25 cellular contexts compared by ENCODE assay signal in genomic region chr4:118036336-118036735, GRCh38. TPM values are rescaled to one million over a fixed set of nuclear protein-coding genes. Genes with fewer than 3 reads are reported as not detected.
"Had no signal": no experiment of that assay in that cellular context is flagged by ENCODE, and none has a peak within 500 bp of the region (broad histone marks: within the 10 kb centered on the region; RNA-seq: fewer than 3 reads in every experiment).

No MANE protein-coding gene starts in this region.

- H3K9me3 Mint-ChIP-seq: activated CD4-positive, alpha-beta memory T cell treated with anti-CD3 and anti-CD28 coated beads for 36 hours; activated CD4-positive, alpha-beta T cell treated with anti-CD3 and anti-CD28 coated beads, Interleukin-2, amount 10 ng/mL, durations not matched to agents 7 days and 5 days; activated naive CD4-positive, alpha-beta T cell treated with anti-CD3 and anti-CD28 coated beads for 36 hours; activated T-helper 17 cell treated with anti-CD3 and anti-CD28 coated beads, Interleukin-2, amount 50 U/mL, for 72 hours had no signal

- DNase-seq: activated CD4-positive, alpha-beta memory T cell treated with anti-CD3 and anti-CD28 coated beads for 36 hours; activated CD4-positive, alpha-beta T cell treated with anti-CD3 and anti-CD28 coated beads, Interleukin-2, amount 10 ng/mL, durations not matched to agents 7 days and 5 days; activated CD4-positive, CD25-positive, alpha-beta regulatory T cell; activated gamma-delta T cell; activated naive CD4-positive, alpha-beta T cell treated with anti-CD3 and anti-CD28 coated beads for 36 hours; activated T-cell treated with anti-CD3 and anti-CD28 coated beads for 4 hours; activated T-cell treated with anti-CD3 and anti-CD28 coated beads, Interleukin-2, amount 50 U/mL, for 48 hours; amygdala; brain microvascular endothelial cell; cerebellar nuclear complex; MM.1S; NCI-H1930; NCI-H345; NCI-H510A; NCI-H526 treated with DMSO at 0.1 percent for 48 hours; SK-N-SH; T-helper 1 cell had no signal

- H3K27ac ChIP-seq: brain microvascular endothelial cell, cardiac muscle cell, KMS-11, VCaP had no signal

- H3K27ac Mint-ChIP-seq: activated CD4-positive, alpha-beta memory T cell treated with anti-CD3 and anti-CD28 coated beads for 36 hours; activated CD4-positive, alpha-beta T cell treated with anti-CD3 and anti-CD28 coated beads, Interleukin-2, amount 10 ng/mL, durations not matched to agents 7 days and 5 days; activated naive CD4-positive, alpha-beta T cell treated with anti-CD3 and anti-CD28 coated beads for 36 hours; activated naive CD8-positive, alpha-beta T cell; activated T-helper 17 cell treated with anti-CD3 and anti-CD28 coated beads, Interleukin-2, amount 50 U/mL, for 72 hours had no signal

- H3K36me3 Mint-ChIP-seq: activated CD4-positive, alpha-beta memory T cell treated with anti-CD3 and anti-CD28 coated beads for 36 hours; activated naive CD8-positive, alpha-beta T cell had no signal

- H3K4me3 ChIP-seq: cardiac muscle cell had no signal

- H3K4me3 Mint-ChIP-seq: activated CD4-positive, alpha-beta memory T cell treated with anti-CD3 and anti-CD28 coated beads for 36 hours; activated CD4-positive, alpha-beta T cell treated with anti-CD3 and anti-CD28 coated beads, Interleukin-2, amount 10 ng/mL, durations not matched to agents 7 days and 5 days; activated naive CD4-positive, alpha-beta T cell treated with anti-CD3 and anti-CD28 coated beads for 36 hours; activated naive CD8-positive, alpha-beta T cell; activated T-helper 17 cell treated with anti-CD3 and anti-CD28 coated beads, Interleukin-2, amount 50 U/mL, for 72 hours had no signal

- H3K9me3 ChIP-seq: SK-N-SH had no signal

- H3K36me3 ChIP-seq: brain microvascular endothelial cell, cardiac muscle cell had no signal

RNA-seq across cellular contexts. Expression of gene NDST3, which starts 2.0 kb away (rescaled TPM):
- total RNA-seq: activated CD4-positive, alpha-beta memory T cell treated with anti-CD3 and anti-CD28 coated beads for 36 hours; activated CD4-positive, alpha-beta T cell treated with anti-CD3 and anti-CD28 coated beads, Interleukin-2, amount 10 ng/mL, durations not matched to agents 7 days and 5 days; activated CD8-positive, alpha-beta memory T cell treated with anti-CD3 and anti-CD28 coated beads for 36 hours; activated naive CD4-positive, alpha-beta T cell treated with anti-CD3 and anti-CD28 coated beads for 36 hours; activated T-helper 17 cell treated with anti-CD3 and anti-CD28 coated beads, Interleukin-2, amount 50 U/mL, for 72 hours; OCI-LY7; RPMI7951 had no signal
